ENCODE assay signal across 22 cellular contexts in the genomic region with DNA sequence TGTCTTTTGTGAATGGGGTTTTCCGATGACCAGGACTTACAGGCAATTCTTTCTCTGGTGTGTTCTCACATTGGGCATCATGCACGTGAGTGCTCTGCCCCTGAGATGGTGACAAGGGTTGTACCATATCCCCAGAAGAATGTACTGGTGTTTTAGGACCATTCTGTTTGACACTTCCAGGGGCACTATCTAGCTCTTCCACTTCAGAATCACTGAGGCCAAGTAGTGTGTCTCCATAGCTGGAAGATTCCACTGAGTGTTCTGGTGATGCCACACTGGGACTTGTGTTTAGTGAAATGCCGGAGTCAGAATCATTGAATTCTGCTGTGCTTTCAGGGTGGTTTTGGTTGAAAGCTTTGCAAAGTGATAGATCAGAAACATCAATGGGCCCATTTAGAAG. TPM values are rescaled to one million over a fixed set of nuclear protein-coding genes. Genes with fewer than 3 reads are reported as not detected.
A peak's percentile ranks its signal among the peaks of the same experiment; 100 is the strongest.
DNase-seq lines count a peak whose midpoint lies in the region; ATAC-seq and TF ChIP-seq lines count a peak whose summit lies in the region.
"Had no signal": no experiment of that assay in that cellular context is flagged by ENCODE, and none has a peak within 500 bp of the region (broad histone marks: within the 10 kb centered on the region; RNA-seq: fewer than 3 reads in every experiment).

No MANE protein-coding gene starts in this region.

- no peak for TF ChIP-seq POLR2A in vagina (IDR thresholded peaks at IDR 0.05)

- no peak overlapping the region for H3K9ac ChIP-seq in SK-N-MC (ENCODE audit: insufficient read length)

- no peaks in the 10 kb centered on the region for H3K27me3 Mint-ChIP-seq in activated T-cell treated with anti-CD3 and anti-CD28 coated beads, Interleukin-2, amount 50 U/mL, for 72 hours (ENCODE audit: low read depth)
- H3K27me3 Mint-ChIP-seq in effector memory CD8-positive, alpha-beta T cell = no peaks in the 10 kb centered on the region
- H3K27me3 Mint-ChIP-seq: activated B cell treated with CpG ODN at 0.5 μM for 24 hours had no signal

- H3K4me1 Mint-ChIP-seq in activated T-cell treated with anti-CD3 and anti-CD28 coated beads, Interleukin-2, amount 50 U/mL, for 72 hours (ENCODE audit: low read depth) = peaks cover 54% of the 10 kb centered on the region
- peaks cover 19 to 52% of the 10 kb centered on the region in 2 donors for H3K4me1 Mint-ChIP-seq in effector memory CD8-positive, alpha-beta T cell (ENCODE audit: low read depth in 2 of 2)
- peaks cover 51% of the 10 kb centered on the region for H3K4me1 Mint-ChIP-seq in stimulated activated effector memory CD8-positive, alpha-beta T cell treated with anti-CD3 and anti-CD28 coated beads, Interleukin-12 subunit alpha, Interleukin-12 subunit beta, amount 100 ng/mL, for 72 hours

- no peak for DNase-seq in activated T-cell treated with anti-CD3 and anti-CD28 coated beads, Interleukin-2, amount 50 U/mL, for 72 hours
- DNase-seq in activated T-cell treated with anti-CD3 and anti-CD28 coated beads, Interleukin-2, amount 50 U/mL, for 1 hour = no peak
- DNase-seq in SK-N-MC (ENCODE audit: low read depth, low spot score) (no peak), OCI-M1 (lab: John Stamatoyannopoulos, UW) (no peak), NCI-H748 (lab: John Stamatoyannopoulos, UW; ENCODE audit: unreplicated experiment) (no peak), vagina (ENCODE audit: extremely low spot score in 2 of 2) (no peak)
- no peak for DNase-seq in effector memory CD8-positive, alpha-beta T cell
- DNase-seq in stimulated activated effector memory CD8-positive, alpha-beta T cell treated with anti-CD3 and anti-CD28 coated beads, Interleukin-12 subunit alpha, Interleukin-12 subunit beta, amount 100 ng/mL, for 72 hours (ENCODE audit: low spot score in 2 of 2) = no peak
- DNase-seq: activated B cell treated with CpG ODN at 0.5 μM for 24 hours; activated CD8-positive, alpha-beta memory T cell treated with anti-CD3 and anti-CD28 coated beads, Interleukin-2, amount 50 U/mL, for 4 hours; amniotic stem cell; EL; left cardiac atrium; midbrain; NCI-H187 treated with DMSO at 0.1 percent for 48 hours; NCI-H446 treated with DMSO at 0.1 percent for 48 hours; nucleus accumbens; stimulated activated CD4-positive, alpha-beta T cell treated with anti-CD3 and anti-CD28 coated beads, Interleukin-15, amount 100 ng/mL, for 24 hours; stimulated activated naive CD4-positive, alpha-beta T cell; upper lobe of left lung had no signal

- H3K9me3 Mint-ChIP-seq in activated T-cell treated with anti-CD3 and anti-CD28 coated beads, Interleukin-2, amount 50 U/mL, for 72 hours = no peaks in the 10 kb centered on the region
- no peaks in the 10 kb centered on the region for H3K9me3 Mint-ChIP-seq in effector memory CD8-positive, alpha-beta T cell
- no peaks in the 10 kb centered on the region for H3K9me3 Mint-ChIP-seq in stimulated activated effector memory CD8-positive, alpha-beta T cell treated with anti-CD3 and anti-CD28 coated beads, Interleukin-12 subunit alpha, Interleukin-12 subunit beta, amount 100 ng/mL, for 72 hours
- H3K9me3 Mint-ChIP-seq: activated B cell treated with CpG ODN at 0.5 μM for 24 hours had no signal

- peak overlapping the region in 1 of 2 donors; percentile 20 for H3K4me3 Mint-ChIP-seq in activated T-cell treated with anti-CD3 and anti-CD28 coated beads, Interleukin-2, amount 50 U/mL, for 72 hours
- no peak overlapping the region for H3K4me3 Mint-ChIP-seq in effector memory CD8-positive, alpha-beta T cell
- H3K4me3 Mint-ChIP-seq in stimulated activated effector memory CD8-positive, alpha-beta T cell treated with anti-CD3 and anti-CD28 coated beads, Interleukin-12 subunit alpha, Interleukin-12 subunit beta, amount 100 ng/mL, for 72 hours = no peak overlapping the region
- H3K4me3 Mint-ChIP-seq: activated B cell treated with CpG ODN at 0.5 μM for 24 hours had no signal

- H3K36me3 ChIP-seq in SK-N-MC (ENCODE audit: insufficient read depth, low read length) (peaks cover 66% of the 10 kb centered on the region), vagina (peaks cover 0 to 54% of the 10 kb centered on the region in 2 donors)

- ATAC-seq in activated T-cell treated with anti-CD3 and anti-CD28 coated beads, Interleukin-2, amount 50 U/mL, for 72 hours (replicated peaks in 1 of 2) = peak in 1 of 2 donors; percentile 10
- no peak for ATAC-seq in effector memory CD8-positive, alpha-beta T cell (replicated peaks)
- ATAC-seq in stimulated activated effector memory CD8-positive, alpha-beta T cell treated with anti-CD3 and anti-CD28 coated beads, Interleukin-12 subunit alpha, Interleukin-12 subunit beta, amount 100 ng/mL, for 72 hours = no peak
- ATAC-seq: gastroesophageal sphincter, left cardiac atrium had no signal

- no peak for TF ChIP-seq CTCF in vagina (IDR thresholded peaks at IDR 0.05)

- peaks cover 19 to 40% of the 10 kb centered on the region in 2 donors for H3K36me3 Mint-ChIP-seq in activated T-cell treated with anti-CD3 and anti-CD28 coated beads, Interleukin-2, amount 50 U/mL, for 72 hours (ENCODE audit: insufficient read depth in 2 of 2)
- peaks cover 93% of the 10 kb centered on the region for H3K36me3 Mint-ChIP-seq in effector memory CD8-positive, alpha-beta T cell (ENCODE audit: insufficient read depth)
- H3K36me3 Mint-ChIP-seq in stimulated activated effector memory CD8-positive, alpha-beta T cell treated with anti-CD3 and anti-CD28 coated beads, Interleukin-12 subunit alpha, Interleukin-12 subunit beta, amount 100 ng/mL, for 72 hours = peaks cover 100% of the 10 kb centered on the region

- intact Hi-C loops in vagina (cut with DNase I) = no loop called here

- H3K27ac ChIP-seq in SK-N-MC (0 out of 2 replicates have a peak overlapping the region, but pooled peaks have one; percentile 6), vagina (no peak overlapping the region)
- H3K27ac ChIP-seq: gastroesophageal sphincter, right atrium auricular region, upper lobe of left lung had no signal

- H3K4me1 ChIP-seq in vagina = peaks cover 48% of the 10 kb centered on the region

- H3K4me3 ChIP-seq in SK-N-MC = no peak overlapping the region
- no peak overlapping the region for H3K4me3 ChIP-seq in vagina
- H3K4me3 ChIP-seq: gastroesophageal sphincter, right atrium auricular region, upper lobe of left lung had no signal

- H3K9me3 ChIP-seq in SK-N-MC (ENCODE audit: low read depth, low read length) (no peaks in the 10 kb centered on the region), vagina (no peaks in the 10 kb centered on the region)
- H3K9me3 ChIP-seq: gastroesophageal sphincter, right atrium auricular region, upper lobe of left lung had no signal

- no peaks in the 10 kb centered on the region for H3K27me3 ChIP-seq in vagina
- H3K27me3 ChIP-seq: gastroesophageal sphincter, right atrium auricular region, upper lobe of left lung had no signal

- peak overlapping the region; percentile 90 for H3K27ac Mint-ChIP-seq in activated T-cell treated with anti-CD3 and anti-CD28 coated beads, Interleukin-2, amount 50 U/mL, for 72 hours
- H3K27ac Mint-ChIP-seq in effector memory CD8-positive, alpha-beta T cell = peak overlapping the region; percentile 23 to 80
- H3K27ac Mint-ChIP-seq in stimulated activated effector memory CD8-positive, alpha-beta T cell treated with anti-CD3 and anti-CD28 coated beads, Interleukin-12 subunit alpha, Interleukin-12 subunit beta, amount 100 ng/mL, for 72 hours = peak overlapping the region; percentile 83
- H3K27ac Mint-ChIP-seq: activated B cell treated with CpG ODN at 0.5 μM for 24 hours had no signal

RNA-seq across cellular contexts. Expression of gene HNRNPA3, which starts 18.7 kb away (rescaled TPM):
- 100 to 1,000 TPM; 140 to 148 TPM for total RNA-seq in activated T-cell treated with anti-CD3 and anti-CD28 coated beads, Interleukin-2, amount 50 U/mL, for 72 hours
- total RNA-seq in vagina = 77.8 TPM

RNA-seq across cellular contexts. Expression of gene NFE2L2, which starts 33.3 kb away (rescaled TPM):
- 10 to 100 TPM; 74.6 to 81.4 TPM for total RNA-seq in activated T-cell treated with anti-CD3 and anti-CD28 coated beads, Interleukin-2, amount 50 U/mL, for 72 hours
- total RNA-seq in vagina = 147 TPM
